Comparison of ENCODE assay signal across 1 cellular context in the genomic region with DNA sequence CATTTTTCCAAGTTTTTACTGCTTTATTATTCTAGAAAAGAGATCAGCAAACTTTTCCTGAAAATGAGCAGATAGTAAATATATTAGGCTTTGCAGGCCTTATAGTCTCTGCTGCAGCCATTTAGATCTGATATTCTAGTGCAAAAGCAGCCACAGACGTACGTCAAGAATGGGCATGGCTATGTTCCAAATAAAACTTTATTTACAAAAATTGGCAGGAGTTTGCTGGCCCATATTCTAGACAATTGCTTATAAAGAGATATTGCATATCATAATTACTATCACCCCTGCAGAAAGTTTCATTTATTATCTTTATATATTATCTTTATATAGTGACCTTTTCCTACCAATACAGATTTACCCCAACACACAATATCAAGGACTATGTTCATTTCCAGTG.
TF ChIP-seq lines count a peak whose summit lies in the region.

No MANE protein-coding gene starts in this region.

TF ChIP-seq in K562, 482 proteins besides CTCF, POLR2A, EP300 and RAD21 (continued from another document):
- peak; percentile 77 for TF ChIP-seq ZBTB40 (IDR thresholded peaks at IDR 0.05)
- no peak for TF ChIP-seq ZBTB40 (CRISPR knock-in tag; IDR thresholded peaks at IDR 0.05)
- no peak for TF ChIP-seq NRF1 (conservative IDR thresholded peaks at IDR 0.05 in 1 of 2, IDR thresholded peaks at IDR 0.05 in 1 of 2)
- TF ChIP-seq ZNF124 (CRISPR knock-in tag; IDR thresholded peaks at IDR 0.05) = no peak
- no peak for TF ChIP-seq ASH1L (IDR thresholded peaks at IDR 0.05; ENCODE audit: borderline replicate concordance, low read depth, partially characterized antibody)
TF ChIP-seq in K562: peak in this region for 1.
